Comparison of ENCODE assay signal across 28 cellular contexts in the genomic region with DNA sequence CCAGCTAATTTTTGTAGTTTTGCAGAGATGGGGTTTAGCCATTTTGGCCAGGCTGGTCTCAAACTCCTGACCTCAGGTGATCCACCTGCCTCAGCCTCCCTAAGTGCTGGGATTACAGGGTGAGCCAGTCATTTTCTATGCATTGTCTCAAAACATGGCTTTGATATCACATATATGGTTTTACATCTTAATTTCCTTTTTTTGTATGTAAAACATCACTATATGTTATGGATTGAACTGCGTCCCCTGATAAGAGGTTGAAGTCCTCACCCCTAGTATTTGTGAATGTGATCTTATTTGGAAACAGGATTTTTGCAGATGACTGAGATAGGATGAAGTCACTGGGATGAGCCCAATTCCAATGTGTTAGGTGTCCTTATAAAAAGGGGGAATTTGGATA.
"Had no signal": no experiment of that assay in that cellular context is flagged by ENCODE, and none has a peak within 500 bp of the region (broad histone marks: within the 10 kb centered on the region; RNA-seq: fewer than 3 reads in every experiment).

No MANE protein-coding gene starts in this region.

- H3K4me3 ChIP-seq: stomach, suprapubic skin, testis, thoracic aorta, thyroid gland, tibial artery, tibial nerve, transverse colon, upper lobe of left lung, upper lobe of right lung, uterus, vagina had no signal

- DNase-seq: stimulated activated CD4-positive, alpha-beta T cell treated with anti-CD3 and anti-CD28 coated beads, Interleukin-2, amount 100 ng/mL, for 48 hours; stimulated activated CD4-positive, alpha-beta T cell treated with anti-CD3 and anti-CD28 coated beads, Interleukin-4, amount 100 ng/mL, for 1 hour; stimulated activated CD4-positive, alpha-beta T cell treated with anti-CD3 and anti-CD28 coated beads, Interleukin-4, amount 100 ng/mL, for 24 hours; stimulated activated CD4-positive, alpha-beta T cell treated with anti-CD3 and anti-CD28 coated beads, Interleukin-4, amount 100 ng/mL, for 4 hours; stimulated activated CD8-positive, alpha-beta memory T cell treated with anti-CD3 and anti-CD28 coated beads, Interleukin-4, amount 100 ng/mL, for 48 hours; stimulated activated naive B cell treated with anti-CD40 and anti-IgM and Interleukin-4, amounts not matched to agents 10 μg/mL and 1 μg/mL and 100 μg/mL, for 72 hours; stimulated activated naive CD4-positive, alpha-beta T cell; stimulated activated naive CD4-positive, alpha-beta T cell treated with Interleukin-2 at 50 U/mL for 16 hours; stimulated activated naive CD8-positive, alpha-beta T cell treated with anti-CD3 and anti-CD28 coated beads, Interleukin-15, amount 100 ng/mL, for 72 hours; stimulated activated naive CD8-positive, alpha-beta T cell treated with anti-CD3 and anti-CD28 coated beads, Interleukin-15, Interleukin-2, amounts not matched to agents 100 U/mL and 50 U/mL, for 24 hours; stomach; substantia nigra; testis; thyroid gland; tibial artery; transverse colon; trophoblast cell; upper lobe of left lung; upper lobe of right lung; uterus had no signal

- H3K27ac ChIP-seq: stomach, suprapubic skin, testis, thoracic aorta, thyroid gland, tibial artery, tibial nerve, transverse colon, upper lobe of left lung, upper lobe of right lung, uterus, vagina had no signal

- H3K4me1 ChIP-seq: stomach, suprapubic skin, testis, thyroid gland, tibial artery, tibial nerve, transverse colon, upper lobe of left lung, upper lobe of right lung, uterus, vagina had no signal

- H3K4me3 Mint-ChIP-seq: stimulated activated effector memory CD8-positive, alpha-beta T cell treated with anti-CD3 and anti-CD28 coated beads, Interleukin-12 subunit alpha, Interleukin-12 subunit beta, amount 100 ng/mL, for 72 hours; stimulated activated memory B cell treated with anti-CD40 and anti-IgM and Interleukin-4, amounts not matched to agents 10 μg/mL and 1 μg/mL and 100 μg/mL, for 72 hours; stimulated activated naive B cell treated with anti-CD40 and anti-IgM and Interleukin-4, amounts not matched to agents 10 μg/mL and 1 μg/mL and 100 μg/mL, for 72 hours; stimulated activated naive CD8-positive, alpha-beta T cell treated with anti-CD3 and anti-CD28 coated beads, Interleukin-15, amount 100 ng/mL, for 72 hours; stimulated activated naive CD8-positive, alpha-beta T cell treated with anti-CD3 and anti-CD28 coated beads, Interleukin-15, Interleukin-2, amounts not matched to agents 100 ng/mL and 50 ng/mL, for 24 hours; type B pancreatic cell had no signal

- H3K36me3 ChIP-seq: stomach, suprapubic skin, thoracic aorta, thyroid gland, tibial artery, tibial nerve, transverse colon, upper lobe of left lung, upper lobe of right lung, uterus, vagina had no signal

- H3K9me3 Mint-ChIP-seq: stimulated activated naive CD8-positive, alpha-beta T cell treated with anti-CD3 and anti-CD28 coated beads, Interleukin-15, Interleukin-2, amounts not matched to agents 100 ng/mL and 50 ng/mL, for 24 hours; type B pancreatic cell had no signal

- H3K27me3 ChIP-seq: stomach, suprapubic skin, testis, thyroid gland, tibial artery, tibial nerve, transverse colon, upper lobe of left lung, upper lobe of right lung, uterus, vagina had no signal

- H3K27ac Mint-ChIP-seq: stimulated activated effector memory CD8-positive, alpha-beta T cell treated with anti-CD3 and anti-CD28 coated beads, Interleukin-12 subunit alpha, Interleukin-12 subunit beta, amount 100 ng/mL, for 72 hours; stimulated activated memory B cell treated with anti-CD40 and anti-IgM and Interleukin-4, amounts not matched to agents 10 μg/mL and 1 μg/mL and 100 μg/mL, for 72 hours; stimulated activated naive B cell treated with anti-CD40 and anti-IgM and Interleukin-4, amounts not matched to agents 10 μg/mL and 1 μg/mL and 100 μg/mL, for 72 hours; stimulated activated naive CD8-positive, alpha-beta T cell treated with anti-CD3 and anti-CD28 coated beads, Interleukin-15, amount 100 ng/mL, for 72 hours; stimulated activated naive CD8-positive, alpha-beta T cell treated with anti-CD3 and anti-CD28 coated beads, Interleukin-15, Interleukin-2, amounts not matched to agents 100 ng/mL and 50 ng/mL, for 24 hours; type B pancreatic cell had no signal

- H3K4me1 Mint-ChIP-seq: stimulated activated effector memory CD8-positive, alpha-beta T cell treated with anti-CD3 and anti-CD28 coated beads, Interleukin-12 subunit alpha, Interleukin-12 subunit beta, amount 100 ng/mL, for 72 hours; stimulated activated memory B cell treated with anti-CD40 and anti-IgM and Interleukin-4, amounts not matched to agents 10 μg/mL and 1 μg/mL and 100 μg/mL, for 72 hours; stimulated activated naive B cell treated with anti-CD40 and anti-IgM and Interleukin-4, amounts not matched to agents 10 μg/mL and 1 μg/mL and 100 μg/mL, for 72 hours; stimulated activated naive CD8-positive, alpha-beta T cell treated with anti-CD3 and anti-CD28 coated beads, Interleukin-15, amount 100 ng/mL, for 72 hours had no signal

- H3K27me3 Mint-ChIP-seq: stimulated activated memory B cell treated with anti-CD40 and anti-IgM and Interleukin-4, amounts not matched to agents 10 μg/mL and 1 μg/mL and 100 μg/mL, for 72 hours; stimulated activated naive CD8-positive, alpha-beta T cell treated with anti-CD3 and anti-CD28 coated beads, Interleukin-15, Interleukin-2, amounts not matched to agents 100 ng/mL and 50 ng/mL, for 24 hours; type B pancreatic cell had no signal

- ATAC-seq: stimulated activated effector memory CD8-positive, alpha-beta T cell treated with anti-CD3 and anti-CD28 coated beads, Interleukin-12 subunit alpha, Interleukin-12 subunit beta, amount 100 ng/mL, for 72 hours; stimulated activated memory B cell treated with anti-CD40 and anti-IgM and Interleukin-4, amounts not matched to agents 10 μg/mL and 1 μg/mL and 100 μg/mL, for 72 hours; stimulated activated naive B cell treated with anti-CD40 and anti-IgM and Interleukin-4, amounts not matched to agents 10 μg/mL and 1 μg/mL and 100 μg/mL, for 72 hours; stimulated activated naive CD8-positive, alpha-beta T cell treated with anti-CD3 and anti-CD28 coated beads, Interleukin-15, amount 100 ng/mL, for 72 hours; stimulated activated naive CD8-positive, alpha-beta T cell treated with anti-CD3 and anti-CD28 coated beads, Interleukin-15, Interleukin-2, amounts not matched to agents 100 U/mL and 50 U/mL, for 24 hours; upper lobe of right lung had no signal

- H3K36me3 Mint-ChIP-seq: stimulated activated effector memory CD8-positive, alpha-beta T cell treated with anti-CD3 and anti-CD28 coated beads, Interleukin-12 subunit alpha, Interleukin-12 subunit beta, amount 100 ng/mL, for 72 hours; stimulated activated memory B cell treated with anti-CD40 and anti-IgM and Interleukin-4, amounts not matched to agents 10 μg/mL and 1 μg/mL and 100 μg/mL, for 72 hours; stimulated activated naive B cell treated with anti-CD40 and anti-IgM and Interleukin-4, amounts not matched to agents 10 μg/mL and 1 μg/mL and 100 μg/mL, for 72 hours; type B pancreatic cell had no signal
